ENCODE assay signal across 20 cellular contexts in the genomic region with DNA sequence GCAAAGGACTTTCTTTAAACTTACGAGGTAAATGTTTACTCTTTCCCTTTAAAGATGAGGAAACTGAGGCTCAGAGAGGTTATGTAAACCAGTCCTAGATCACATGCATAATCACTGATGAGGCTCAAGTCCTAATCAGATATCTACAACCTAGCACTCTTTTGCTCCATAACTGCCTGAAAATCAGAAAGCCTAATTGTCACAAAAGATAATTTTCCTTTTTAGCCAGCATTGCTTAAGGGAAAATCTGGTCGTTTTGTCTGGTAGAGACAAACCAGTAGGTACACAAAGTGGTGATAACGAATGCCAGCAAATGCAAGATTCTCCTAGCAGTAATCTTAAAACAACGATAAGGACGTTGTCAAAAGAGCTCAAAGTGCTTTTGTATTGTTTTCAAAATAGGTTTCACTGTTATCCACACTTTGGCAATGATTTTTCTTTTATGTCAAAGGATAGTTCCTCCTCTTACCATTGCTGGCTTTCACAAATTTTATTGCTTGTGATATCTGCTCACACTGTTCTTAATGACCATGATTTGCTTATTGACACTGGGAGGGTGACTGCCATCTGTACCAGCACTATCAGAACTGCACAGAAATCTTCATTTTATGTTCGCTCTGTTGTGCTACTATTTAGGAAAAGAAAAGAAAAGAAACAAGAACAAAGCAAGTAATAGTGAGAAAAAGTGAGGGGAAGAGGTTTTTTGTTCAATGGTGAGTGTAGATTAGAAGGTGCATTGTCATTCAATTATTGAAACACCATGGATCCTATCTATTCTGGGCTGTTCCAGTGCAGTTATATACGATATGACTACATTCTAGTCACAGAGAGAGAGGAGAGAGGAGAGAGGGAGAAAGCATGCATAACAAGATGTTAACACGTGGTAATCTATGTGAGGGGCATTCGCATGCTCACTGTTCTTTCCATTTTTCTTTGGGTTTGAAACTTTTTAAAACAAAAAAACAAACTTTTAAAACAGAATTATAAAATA. TPM values are rescaled to one million over a fixed set of nuclear protein-coding genes. Genes with fewer than 3 reads are reported as not detected.
DNase-seq lines count a peak whose midpoint lies in the region; ATAC-seq, FAIRE-seq and TF ChIP-seq lines count a peak whose summit lies in the region.
"Had no signal": no experiment of that assay in that cellular context is flagged by ENCODE, and none has a peak within 500 bp of the region (broad histone marks: within the 10 kb centered on the region; RNA-seq: fewer than 3 reads in every experiment).

No MANE protein-coding gene starts in this region.

- no peaks in the 10 kb centered on the region for H3K79me2 ChIP-seq in K562 (ENCODE audit: control insufficient read depth, insufficient read depth, low read length)

- no peak overlapping the region for H3K27ac ChIP-seq in A549
- no peak overlapping the region for H3K27ac ChIP-seq in K562 (ENCODE audit: extremely low read depth, low read depth, low read length)
- H3K27ac ChIP-seq in pancreas = no peak overlapping the region
- H3K27ac ChIP-seq in brain microvascular endothelial cell = no peak overlapping the region

- no peaks in the 10 kb centered on the region for H3K36me3 ChIP-seq in K562 (ENCODE audit: control insufficient read depth, insufficient read depth, low read length)
- H3K36me3 ChIP-seq in pancreas = no peaks in the 10 kb centered on the region
- no peaks in the 10 kb centered on the region for H3K36me3 ChIP-seq in brain microvascular endothelial cell (replicated peaks)
- H3K36me3 ChIP-seq: BE2C had no signal

- no peaks in the 10 kb centered on the region for H4K20me1 ChIP-seq in K562 (replicated peaks; ENCODE audit: control insufficient read depth, insufficient read depth, low read length)

- no peaks in the 10 kb centered on the region for H3K9me1 ChIP-seq in K562 (ENCODE audit: control insufficient read depth, insufficient read depth, low read length)

- BruUV-seq in K562 (replicated peaks; lab: Mats Ljungman, UMichigan) = no TSS peak

- no peaks in the 10 kb centered on the region for H3K9me3 ChIP-seq in A549
- H3K9me3 ChIP-seq in K562 (replicated peaks; ENCODE audit: control insufficient read depth, insufficient read depth, low read depth, low read length) = no peaks in the 10 kb centered on the region
- no peaks in the 10 kb centered on the region for H3K9me3 ChIP-seq in pancreas
- H3K9me3 ChIP-seq: BE2C had no signal

- POLR2A ChIA-PET in A549 (lab: Yijun Ruan, JAX) (no interaction called here), K562 (lab: Yijun Ruan, JAX) (no interaction called here)

- no peak overlapping the region for H3K4me3 ChIP-seq in A549
- no peak overlapping the region for H3K4me3 ChIP-seq in K562
- no peak overlapping the region for H3K4me3 ChIP-seq in pancreas
- H3K4me3 ChIP-seq in brain microvascular endothelial cell (ENCODE audit: low read depth, low read length) = no peak overlapping the region

- H3K9ac ChIP-seq in K562 (ENCODE audit: insufficient read depth in 1 of 2, low read depth in 2 of 2, low read length in 2 of 2) = no peak overlapping the region

- DNase-seq in A549 (ENCODE audit: low read depth in 1 of 2, low spot score in 1 of 2) (no peak), HTR-8/SVneo (ENCODE audit: insufficient read length, low spot score) (no peak), K562 (ENCODE audit: extremely low read depth in 1 of 4, low spot score in 3 of 4) (peak in 1 of 4 experiments; percentile 11), pancreas (no peak), amniotic stem cell (lab: John Stamatoyannopoulos, UW) (no peak), brain microvascular endothelial cell (no peak), DMS153 (lab: John Stamatoyannopoulos, UW) (no peak)
- DNase-seq: BE2C, DMS79, H9, HFFc6, KBM-7, MM.1S, NCI-H1048, NCI-H1417 treated with DMSO at 0.1 percent for 48 hours, NCI-H187, NCI-H446 treated with DMSO at 0.1 percent for 48 hours, NCI-H526 treated with DMSO at 0.1 percent for 48 hours, SIG-M5 had no signal

- TF ChIP-seq EP300 in A549 (IDR thresholded peaks at IDR 0.05) = no peak
- no peak for TF ChIP-seq EP300 in K562 (IDR thresholded peaks at IDR 0.05; ENCODE audit: low read length)

- in situ Hi-C loops in K562 (cut with MboI) = no loop called here
- in situ Hi-C loops in brain microvascular endothelial cell (cut with HindIII; ENCODE audit: low pct_ligation_motif_present, low sequenced_read_pairs) = no loop called here

- FAIRE-seq in A549 (lab: Jason Lieb, UNC) = peak; percentile 78
- peak; percentile 58 for FAIRE-seq in HTR-8/SVneo (lab: Jason Lieb, UNC)
- peak; percentile 60 for FAIRE-seq in K562 (lab: Jason Lieb, UNC)
- FAIRE-seq in pancreas (lab: Jason Lieb, UNC) = peak; percentile 57

- intact Hi-C loops in K562 (cut with micrococcal nuclease) = no loop called here
- intact Hi-C loops in pancreas (cut with DNase I) = no loop called here

- ATAC-seq in A549 = no peak
- ATAC-seq in K562 = peak; percentile 62
- ATAC-seq in pancreas = no peak
- ATAC-seq: Panc1 had no signal

- H3K4me1 ChIP-seq in A549 = no peaks in the 10 kb centered on the region
- H3K4me1 ChIP-seq in K562 (replicated peaks in 1 of 2; ENCODE audit: control insufficient read depth in 2 of 2, insufficient read depth in 2 of 2, low read length in 2 of 2) = peaks cover 0 to 9% of the 10 kb centered on the region in 2 experiments; a peak in 2 of 5 replicates
- no peaks in the 10 kb centered on the region for H3K4me1 ChIP-seq in pancreas
- H3K4me1 ChIP-seq: BE2C had no signal

- TF ChIP-seq RAD21 in A549 (conservative IDR thresholded peaks at IDR 0.05 in 1 of 2, IDR thresholded peaks at IDR 0.05 in 1 of 2) = no peak
- TF ChIP-seq RAD21 in K562 (CRISPR knock-in tag; conservative IDR thresholded peaks at IDR 0.05 in 1 of 2, IDR thresholded peaks at IDR 0.05 in 1 of 2) = no peak

- no peak for TF ChIP-seq CTCF in A549 (IDR thresholded peaks at IDR 0.05)
- no peak for TF ChIP-seq CTCF in K562 (IDR thresholded peaks at IDR 0.05 in 2 of 3, conservative IDR thresholded peaks at IDR 0.05 in 1 of 3; ENCODE audit: insufficient read depth in 2 of 3, low read depth in 1 of 3, low read length in 3 of 3)
- TF ChIP-seq CTCF in pancreas (IDR thresholded peaks at IDR 0.05) = no peak
- no peak for TF ChIP-seq CTCF in brain microvascular endothelial cell (IDR thresholded peaks at IDR 0.05; ENCODE audit: low read depth, low read length, missing control alignments)

- WGBS in A549 (ENCODE audit: missing lambda C conversion rate) = 71% methylated on average over 9 of the region's 9 CpGs
- 12% methylated on average over 9 of the region's 9 CpGs for WGBS in K562 (ENCODE audit: insufficient coverage, low coverage, missing lambda C conversion rate)
- WGBS in pancreas, 2 donors = 63 to 67% methylated on average over 9 of the region's 9 CpGs

- TF ChIP-seq POLR2A in A549 (IDR thresholded peaks at IDR 0.05; ENCODE audit: low read length) = no peak
- no peak for TF ChIP-seq POLR2A in K562 (conservative IDR thresholded peaks at IDR 0.05)

- H3K27me3 ChIP-seq in K562 (ENCODE audit: control insufficient read depth in 2 of 2, insufficient read depth in 2 of 2, low read length in 2 of 2) (no peaks in the 10 kb centered on the region), pancreas (no peaks in the 10 kb centered on the region), brain microvascular endothelial cell (replicated peaks) (no peaks in the 10 kb centered on the region)
- H3K27me3 ChIP-seq: BE2C had no signal

- H3K4me2 ChIP-seq in A549 (no peak overlapping the region), K562 (ENCODE audit: insufficient read depth, low read length) (no peak overlapping the region)

- no peak overlapping the region; the same call in 1 of the 2 replicates for H2AFZ ChIP-seq in K562 (ENCODE audit: low read depth, low read length)

- CTCF ChIA-PET in A549 (lab: Yijun Ruan, JAX) (interaction anchor here (0.9 kb wide), 1 partner anchor 28 kb away, joined by 3 read pairs; no protein-coding TSS in a partner anchor), K562 (lab: Yijun Ruan, JAX; ENCODE audit: low intra/inter-chr PET ratio) (no interaction called here)

RNA-seq across cellular contexts. Expression of gene IQCH, which starts 13.7 kb away (rescaled TPM):
- polyA plus RNA-seq in A549 (2011; rRNA removed) = 3.8 and 4.9 TPM in 2 replicates
- 0.59 and 0.73 TPM in 2 replicates for polyA plus RNA-seq in A549 (2012; cell fraction: cytosol; rRNA removed)
- polyA plus RNA-seq in A549 (2012; cell fraction: nucleus; rRNA removed) = 0.31 and 0.44 TPM in 2 replicates
- polyA plus RNA-seq in A549 (2017; fragmentation: RNase III; extraction: RNeasy Plus Mini Kit Qiagen cat#74134 plus additional on column Dnase treatment) = 1.5 to 2.1 TPM (median 2.0 TPM) in 3 replicates
- 3.6 and 8.5 TPM in 2 replicates for polyA minus RNA-seq in A549 (2011; rRNA and poly(A)+ RNA removed)
- total RNA-seq in K562 (2011; cell fraction: chromatin; rRNA removed; ENCODE audit: low replicate concordance) = 7.3 and 15.4 TPM in 2 replicates
- total RNA-seq in K562 (2011; cell fraction: nucleolus; rRNA removed) = 3.8 and 4.3 TPM in 2 replicates
- 10.1 and 19.7 TPM in 2 replicates for total RNA-seq in K562 (2011; cell fraction: nucleoplasm; rRNA removed)
- 1.8 TPM in 2 replicates for total RNA-seq in K562 (2014; rRNA removed)
- total RNA-seq in K562 (2014; rRNA removed; fragmentation: Illumina TruSeq; extraction: Trizol) = 3.4 and 4.9 TPM in 2 replicates
- 3.5 and 4.0 TPM in 2 replicates for total RNA-seq in K562 (2015; rRNA removed; fragmentation: Illumina TruSeq; extraction: Trizol)
- total RNA-seq in K562 (2021) = 1.9 and 3.2 TPM in 2 replicates
- 2.2 and 3.9 TPM in 2 replicates for polyA plus RNA-seq in K562 (2011; rRNA removed)
- polyA plus RNA-seq in K562 (2011; cell fraction: cytosol; rRNA removed) = 0.46 and 0.96 TPM in 2 replicates
- polyA plus RNA-seq in K562 (2011; cell fraction: nucleus; rRNA removed) = 2.2 and 2.6 TPM in 2 replicates
- 2.0 and 3.1 TPM in 2 replicates for polyA plus RNA-seq in K562 (2012)
- polyA plus RNA-seq in K562 (2014; fragmentation: Illumina TruSeq; extraction: Trizol) = 1.7 and 2.1 TPM in 2 replicates
- polyA plus RNA-seq in K562 (2014; fragmentation: Nextera tagmentation; extraction: Ambion mirVana) = 1 to 10 TPM; 2.5 to 2.7 TPM
- polyA plus RNA-seq in K562 (2014; rRNA removed) = 1.8 and 1.9 TPM in 2 replicates
- polyA minus RNA-seq in K562 (2011; rRNA and poly(A)+ RNA removed) = 6.9 and 8.0 TPM in 2 replicates
- 2.6 and 2.7 TPM in 2 replicates for polyA minus RNA-seq in K562 (2011; cell fraction: cytosol; rRNA and poly(A)+ RNA removed)
- polyA minus RNA-seq in K562 (2011; cell fraction: nucleus; rRNA and poly(A)+ RNA removed) = 3.0 and 6.3 TPM in 2 replicates
- total RNA-seq in pancreas = 1 to 10 TPM in 5 of 6 donors, under 1 TPM in 1; 0.76 to 1.6 (median 1.4) TPM
- polyA plus RNA-seq in pancreas = 1 to 10 TPM in 1 of 2 donors, under 1 TPM in 1; 0.49 to 1.0 TPM

RNA-seq across cellular contexts. Expression of gene AAGAB, which starts 13.8 kb away (rescaled TPM):
- polyA plus RNA-seq in A549 (2011; rRNA removed) (107 and 118 TPM in 2 replicates), A549 (2017; fragmentation: RNase III; extraction: RNeasy Plus Mini Kit Qiagen cat#74134 plus additional on column Dnase treatment) (67.4 to 71.6 TPM (median 68.9 TPM) in 3 replicates), K562 (2011; rRNA removed) (54.0 and 86.3 TPM in 2 replicates), K562 (2014; fragmentation: Illumina TruSeq; extraction: Trizol) (55.5 and 58.3 TPM in 2 replicates), K562 (2014; fragmentation: Nextera tagmentation; extraction: Ambion mirVana) (100 to 1,000 TPM in 1 of 2 experiments, 10 to 100 TPM in 1; 17.8 to 109 TPM), K562 (2014; rRNA removed) (48.9 and 53.2 TPM in 2 replicates), pancreas (10 to 100 TPM in 1 of 2 donors, 1 to 10 TPM in 1; 7.1 to 13.6 TPM)
- polyA plus RNA-seq in A549 (2012; cell fraction: cytosol; rRNA removed) = 33.9 and 35.2 TPM in 2 replicates
- 13.5 and 20.0 TPM in 2 replicates for polyA plus RNA-seq in A549 (2012; cell fraction: nucleus; rRNA removed)
- polyA minus RNA-seq in A549 (2011; rRNA and poly(A)+ RNA removed) = 86.4 and 87.5 TPM in 2 replicates
- total RNA-seq in K562 (2011; cell fraction: chromatin; rRNA removed; ENCODE audit: low replicate concordance) = 33.5 and 35.6 TPM in 2 replicates
- total RNA-seq in K562 (2011; cell fraction: nucleolus; rRNA removed) = 28.7 and 29.0 TPM in 2 replicates
- total RNA-seq in K562 (2011; cell fraction: nucleoplasm; rRNA removed) = 29.0 and 42.4 TPM in 2 replicates
- total RNA-seq in K562 (2014; rRNA removed) (48.8 and 50.9 TPM in 2 replicates), K562 (2014; rRNA removed; fragmentation: Illumina TruSeq; extraction: Trizol) (68.8 and 79.5 TPM in 2 replicates), K562 (2015; rRNA removed; fragmentation: Illumina TruSeq; extraction: Trizol) (63.6 and 66.0 TPM in 2 replicates), K562 (2021) (55.9 and 58.6 TPM in 2 replicates), pancreas (10 to 100 TPM; 11.1 to 16.3 (median 13.5) TPM)
- 36.8 and 39.9 TPM in 2 replicates for polyA plus RNA-seq in K562 (2011; cell fraction: cytosol; rRNA removed)
- polyA plus RNA-seq in K562 (2011; cell fraction: nucleus; rRNA removed) = 20.6 and 25.8 TPM in 2 replicates
- polyA plus RNA-seq in K562 (2012) = 47.5 and 61.1 TPM in 2 replicates
- 132 and 155 TPM in 2 replicates for polyA minus RNA-seq in K562 (2011; rRNA and poly(A)+ RNA removed)
- polyA minus RNA-seq in K562 (2011; cell fraction: cytosol; rRNA and poly(A)+ RNA removed) = 30.4 and 36.5 TPM in 2 replicates
- 42.8 and 47.0 TPM in 2 replicates for polyA minus RNA-seq in K562 (2011; cell fraction: nucleus; rRNA and poly(A)+ RNA removed)
